Comparison of ENCODE assay signal across 8 cellular contexts in genomic region chr5:81579525-81579924, GRCh38.
DNase-seq lines count a peak whose midpoint lies in the region; ATAC-seq, FAIRE-seq and TF ChIP-seq lines count a peak whose summit lies in the region.

No MANE protein-coding gene starts in this region.

- DNase-seq in right lobe of liver (no peak), HepG2 (ENCODE audit: low spot score) (no peak), NCI-H1105 treated with DMSO at 0.1 percent for 48 hours (lab: John Stamatoyannopoulos, UW) (peak; percentile 41), adipocyte (ENCODE audit: low read depth) (peak; percentile 70), NCI-H526 treated with DMSO at 0.1 percent for 48 hours (lab: John Stamatoyannopoulos, UW) (no peak), inferior parietal cortex (ENCODE audit: extremely low spot score) (no peak), NAMALWA (ENCODE audit: low spot score) (no peak)
- no peak for DNase-seq in activated CD4-positive, alpha-beta T cell treated with anti-CD3 and anti-CD28 coated beads for 48 hours

- intact Hi-C loops in right lobe of liver (cut with DNase I) (no loop called here), HepG2 (cut with micrococcal nuclease; ENCODE audit: unreplicated experiment) (no loop called here)

- H3K9me3 ChIP-seq in right lobe of liver (no peaks in the 10 kb centered on the region), HepG2 (ENCODE audit: low read length) (no peaks in the 10 kb centered on the region), adipocyte (ENCODE audit: control insufficient read depth, low read length) (no peaks in the 10 kb centered on the region)

- no peak overlapping the region for H3K9ac ChIP-seq in HepG2 (ENCODE audit: insufficient read depth, low read depth, low read length)
- H3K9ac ChIP-seq in adipocyte (ENCODE audit: low read length): no peak overlapping the region

- TF ChIP-seq RAD21 in HepG2 (CRISPR knock-in tag; IDR thresholded peaks at IDR 0.05): no peak

- POLR2A ChIA-PET in HepG2 (lab: Yijun Ruan, JAX): no interaction called here

- H3K4me1 ChIP-seq in right lobe of liver (no peaks in the 10 kb centered on the region), HepG2 (ENCODE audit: insufficient read depth, low read length) (no peaks in the 10 kb centered on the region), adipocyte (ENCODE audit: control insufficient read depth, insufficient read depth, low read length) (peaks cover 11% of the 10 kb centered on the region)

- TF ChIP-seq CTCF in right lobe of liver (IDR thresholded peaks at IDR 0.05) (no peak), HepG2 (CRISPR knock-in tag; IDR thresholded peaks at IDR 0.05) (no peak)

- H3K27ac ChIP-seq in right lobe of liver: no peak overlapping the region
- no peak overlapping the region for H3K27ac ChIP-seq in HepG2 (ENCODE audit: extremely low read length, insufficient read depth, low read length)

- H3K27me3 ChIP-seq in right lobe of liver (no peaks in the 10 kb centered on the region), HepG2 (ENCODE audit: control insufficient read depth in 1 of 2, insufficient read depth in 2 of 2, low read length in 2 of 2) (no peaks in the 10 kb centered on the region), adipocyte (replicated peaks; ENCODE audit: control insufficient read depth, insufficient read depth, low read length) (no peaks in the 10 kb centered on the region)

- H3K4me2 ChIP-seq in HepG2 (ENCODE audit: low read depth, low read length): no peak overlapping the region

- 40% methylated on average over 1 of the region's 1 CpG for WGBS in right lobe of liver (ENCODE audit: insufficient coverage, low coverage, low lambda C conversion rate, missing lambda C conversion rate)
- 0% methylated on average over 1 of the region's 1 CpG for WGBS in HepG2 (ENCODE audit: low lambda C conversion rate)

- H4K20me1 ChIP-seq in HepG2 (ENCODE audit: insufficient read depth, low read length): no peaks in the 10 kb centered on the region

- TF ChIP-seq POLR2A in right lobe of liver (IDR thresholded peaks at IDR 0.05) (no peak), HepG2 (IDR thresholded peaks at IDR 0.05; ENCODE audit: insufficient read depth in 1 of 2, low read depth in 2 of 2, low read length in 2 of 2) (no peak)

- ATAC-seq in right lobe of liver (peak; percentile 38 to 66 (median 53)), HepG2 (no peak)

- FAIRE-seq in HepG2 (lab: Jason Lieb, UNC): no peak

- CTCF ChIA-PET in HepG2 (lab: Yijun Ruan, JAX; ENCODE audit: low intra/inter-chr PET ratio, low total read pairs): no interaction called here

- TF ChIP-seq EP300 in HepG2 (IDR thresholded peaks at IDR 0.05; ENCODE audit: low read depth in 2 of 2, low read length in 2 of 2) (no peak), HepG2 (CRISPR knock-in tag; IDR thresholded peaks at IDR 0.05; ENCODE audit: borderline replicate concordance) (no peak)

- no peak overlapping the region for H3K4me3 ChIP-seq in right lobe of liver
- H3K4me3 ChIP-seq in HepG2 (replicated peaks in 1 of 3; ENCODE audit: insufficient read depth in 1 of 3, low read depth in 2 of 3, low read length in 3 of 3): no peak overlapping the region
- H3K4me3 ChIP-seq in adipocyte (ENCODE audit: low read length): no peak overlapping the region

- BruUV-seq in HepG2 (replicated peaks; lab: Mats Ljungman, UMichigan): no TSS peak

- H2AFZ ChIP-seq in HepG2 (ENCODE audit: low read length): no peak overlapping the region

- no peaks in the 10 kb centered on the region for H3K36me3 ChIP-seq in right lobe of liver
- no peaks in the 10 kb centered on the region for H3K36me3 ChIP-seq in HepG2 (replicated peaks in 1 of 2; ENCODE audit: control insufficient read depth in 1 of 2, insufficient read depth in 2 of 2, low read length in 2 of 2)
- no peaks in the 10 kb centered on the region for H3K36me3 ChIP-seq in adipocyte (ENCODE audit: control insufficient read depth, insufficient read depth, low read length, severe bottlenecking)

- in situ Hi-C loops in HepG2 (cut with HindIII; ENCODE audit: extremely low pct_ligation_motif_present, low pct_unique_long_range_greater_than_20kb): no loop called here

- no peaks in the 10 kb centered on the region for H3K79me2 ChIP-seq in HepG2 (ENCODE audit: insufficient read depth, low read length)

TF ChIP-seq in HepG2, 621 proteins besides CTCF, POLR2A, EP300 and RAD21 (continues in another document):
- TF ChIP-seq SP2 (CRISPR knock-in tag; IDR thresholded peaks at IDR 0.05) (no peak), ZNF883 (CRISPR knock-in tag; IDR thresholded peaks at IDR 0.05; ENCODE audit: not compliant biosample characterization) (no peak), MTA1 (CRISPR knock-in tag; IDR thresholded peaks at IDR 0.05; ENCODE audit: borderline replicate concordance) (no peak), TGIF2 (CRISPR knock-in tag; IDR thresholded peaks at IDR 0.05) (no peak), MED8 (CRISPR knock-in tag; IDR thresholded peaks at IDR 0.05; ENCODE audit: insufficient replicate concordance) (no peak), ZNF598 (CRISPR knock-in tag; IDR thresholded peaks at IDR 0.05; ENCODE audit: borderline replicate concordance) (no peak), ZSCAN21 (CRISPR knock-in tag; IDR thresholded peaks at IDR 0.05; ENCODE audit: borderline replicate concordance) (no peak), DNMT3B (CRISPR knock-in tag; conservative IDR thresholded peaks at IDR 0.05) (no peak), HNRNPLL (IDR thresholded peaks at IDR 0.05; ENCODE audit: low read depth, low read length, poor library complexity, severe bottlenecking) (no peak), EZH2 (conservative IDR thresholded peaks at IDR 0.05; ENCODE audit: low read depth, low read length) (no peak), ZNF33A (CRISPR knock-in tag; IDR thresholded peaks at IDR 0.05; ENCODE audit: borderline replicate concordance) (no peak), HDAC2 (CRISPR knock-in tag; IDR thresholded peaks at IDR 0.05) (no peak), ZHX1 (CRISPR knock-in tag; IDR thresholded peaks at IDR 0.05; ENCODE audit: low read depth) (no peak), ZNF138 (CRISPR knock-in tag; IDR thresholded peaks at IDR 0.05; ENCODE audit: low read depth) (no peak), NRL (CRISPR knock-in tag; IDR thresholded peaks at IDR 0.05; ENCODE audit: borderline replicate concordance) (no peak)
- TF ChIP-seq, protein P1, sequence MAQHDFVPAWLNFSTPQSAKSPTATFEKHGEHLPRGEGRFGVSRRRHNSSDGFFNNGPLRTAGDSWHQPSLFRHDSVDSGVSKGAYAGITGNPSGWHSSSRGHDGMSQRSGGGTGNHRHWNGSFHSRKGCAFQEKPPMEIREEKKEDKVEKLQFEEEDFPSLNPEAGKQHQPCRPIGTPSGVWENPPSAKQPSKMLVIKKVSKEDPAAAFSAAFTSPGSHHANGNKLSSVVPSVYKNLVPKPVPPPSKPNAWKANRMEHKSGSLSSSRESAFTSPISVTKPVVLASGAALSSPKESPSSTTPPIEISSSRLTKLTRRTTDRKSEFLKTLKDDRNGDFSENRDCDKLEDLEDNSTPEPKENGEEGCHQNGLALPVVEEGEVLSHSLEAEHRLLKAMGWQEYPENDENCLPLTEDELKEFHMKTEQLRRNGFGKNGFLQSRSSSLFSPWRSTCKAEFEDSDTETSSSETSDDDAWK (CRISPR knock-in tag; IDR thresholded peaks at IDR 0.05): no peak
- TF ChIP-seq, protein P2, sequence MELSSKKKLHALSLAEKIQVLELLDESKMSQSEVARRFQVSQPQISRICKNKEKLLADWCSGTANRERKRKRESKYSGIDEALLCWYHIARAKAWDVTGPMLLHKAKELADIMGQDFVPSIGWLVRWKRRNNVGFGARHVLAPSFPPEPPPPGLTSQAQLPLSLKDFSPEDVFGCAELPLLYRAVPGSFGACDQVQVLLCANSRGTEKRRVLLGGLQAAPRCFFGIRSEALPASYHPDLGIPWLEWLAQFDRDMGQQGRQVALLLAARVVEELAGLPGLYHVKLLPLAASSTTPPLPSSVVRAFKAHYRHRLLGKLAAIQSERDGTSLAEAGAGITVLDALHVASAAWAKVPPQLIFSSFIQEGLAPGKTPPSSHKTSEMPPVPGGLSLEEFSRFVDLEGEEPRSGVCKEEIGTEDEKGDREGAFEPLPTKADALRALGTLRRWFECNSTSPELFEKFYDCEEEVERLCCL (CRISPR knock-in tag; IDR thresholded peaks at IDR 0.05; ENCODE audit: borderline replicate concordance): no peak

Comparison
In these comparisons a context has a peak if more than half of its experiments do, and no peak if none do; other contexts are left out.
1. DNase-seq: peak in NCI-H1105 treated with DMSO at 0.1 percent for 48 hours (single experiment) and adipocyte (single experiment); none in right lobe of liver (0 of 3), HepG2 (single experiment), NCI-H526 treated with DMSO at 0.1 percent for 48 hours (single experiment), inferior parietal cortex (single experiment), activated CD4-positive, alpha-beta T cell treated with anti-CD3 and anti-CD28 coated beads for 48 hours (single experiment) and NAMALWA (single experiment).